ENCODE assay signal across 8 cellular contexts in the genomic region with DNA sequence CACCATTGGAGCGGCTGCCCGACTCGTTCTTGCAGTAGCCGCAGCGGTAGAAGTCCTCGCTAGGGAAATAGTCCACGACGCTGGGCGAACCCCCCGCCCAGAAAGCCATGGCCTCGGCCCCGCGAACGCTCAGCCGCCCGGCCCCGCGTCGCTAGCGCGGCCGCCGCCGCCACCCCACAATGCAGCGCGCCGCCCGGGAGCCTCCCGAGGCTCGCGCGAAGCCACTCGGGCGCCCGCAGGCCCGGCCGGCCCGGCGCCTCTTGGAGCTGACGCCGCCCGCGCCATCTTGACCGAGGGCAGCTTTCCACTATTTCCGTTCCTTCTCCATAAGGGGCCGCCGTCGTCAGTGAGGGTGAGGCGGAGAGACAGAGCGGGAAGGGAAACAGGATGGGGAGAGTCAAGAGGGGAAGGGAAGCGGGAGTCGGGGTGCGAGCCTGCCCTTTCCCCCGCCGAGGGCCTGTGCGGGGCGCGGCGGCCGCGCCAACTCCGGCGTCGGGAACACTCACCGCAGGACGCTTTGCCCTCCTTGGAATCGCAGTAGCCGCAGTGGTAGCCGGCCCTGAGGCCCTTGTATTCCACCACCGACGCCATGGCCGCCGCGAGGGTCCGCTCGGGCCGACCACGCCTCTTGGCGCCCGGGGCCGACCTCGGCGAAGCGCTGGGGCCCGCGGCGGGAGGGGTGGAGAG. TPM values are rescaled to one million over a fixed set of nuclear protein-coding genes. Genes with fewer than 3 reads are reported as not detected.
A peak's percentile ranks its signal among the peaks of the same experiment; 100 is the strongest.
DNase-seq lines count a peak whose midpoint lies in the region; ATAC-seq and TF ChIP-seq lines count a peak whose summit lies in the region.

TSS of gene ATE1 (minus strand) at position 191 of the 687 bp plus-strand sequence. CDS start at position 109, 82 bp downstream.

- H3K9me3 ChIP-seq in SU-DHL-6 (ENCODE audit: insufficient read depth, low read length), result no peaks in the 10 kb centered on the region
- no peaks in the 10 kb centered on the region for H3K9me3 ChIP-seq in thoracic aorta

- peaks cover 1% of the 10 kb centered on the region for H3K36me3 Mint-ChIP-seq in activated naive CD8-positive, alpha-beta T cell treated with anti-CD3 and anti-CD28 coated beads, Interleukin-2, amount 10 ng/mL, durations not matched to agents 7 days and 5 days
- H3K36me3 Mint-ChIP-seq in osteocyte (ENCODE audit: unreplicated experiment), result peaks cover 10% of the 10 kb centered on the region

- H3K27me3 ChIP-seq in SU-DHL-6 (ENCODE audit: low read length) (no peaks in the 10 kb centered on the region), thoracic aorta (replicated peaks; ENCODE audit: insufficient read depth) (no peaks in the 10 kb centered on the region)

- peaks cover 28% of the 10 kb centered on the region for H3K79me2 ChIP-seq in SU-DHL-6 (ENCODE audit: insufficient read depth, low read length)

- ATAC-seq in HG02588 (IDR thresholded peaks at IDR 0.05; ENCODE audit: unreplicated experiment) (peak; percentile 83), thoracic aorta (ENCODE audit: insufficient number of reproducible peaks, low FRiP score, low read depth) (peak; percentile 94)
- peak; percentile 94 for ATAC-seq in activated naive CD8-positive, alpha-beta T cell treated with anti-CD3 and anti-CD28 coated beads, Interleukin-2, amount 10 ng/mL, durations not matched to agents 7 days and 5 days (ENCODE audit: low read depth)

- H3K4me1 ChIP-seq in thoracic aorta (ENCODE audit: control insufficient read depth in 1 of 2, low read depth in 2 of 2), result peaks cover 15 to 28% of the 10 kb centered on the region in 2 donors

- peak within 1 kb of the TSS; percentile 95 for H3K27ac Mint-ChIP-seq in activated naive CD8-positive, alpha-beta T cell treated with anti-CD3 and anti-CD28 coated beads, Interleukin-2, amount 10 ng/mL, durations not matched to agents 7 days and 5 days
- peak within 1 kb of the TSS; percentile 94 for H3K27ac Mint-ChIP-seq in osteocyte (ENCODE audit: unreplicated experiment)

- DNase-seq in GM10266 (ENCODE audit: extremely low spot score) (peak; percentile 92), NCI-H1092 (lab: John Stamatoyannopoulos, UW) (peak; percentile 75), head of caudate nucleus (peak; percentile 83 to 96 (median 92)), osteocyte (ENCODE audit: extremely low spot score, unreplicated experiment) (peak; percentile 97), thoracic aorta (ENCODE audit: low spot score) (peak; percentile 73)
- DNase-seq in activated naive CD8-positive, alpha-beta T cell treated with anti-CD3 and anti-CD28 coated beads, Interleukin-2, amount 10 ng/mL, durations not matched to agents 7 days and 5 days, result peak; percentile 89

- H2AFZ ChIP-seq in SU-DHL-6 (ENCODE audit: low read depth, low read length, severe bottlenecking), result peak within 1 kb of the TSS; percentile 87

- H4K20me1 ChIP-seq in SU-DHL-6 (ENCODE audit: low read depth, low read length), result no peaks in the 10 kb centered on the region

- POLR2A ChIA-PET in activated naive CD8-positive, alpha-beta T cell treated with anti-CD3 and anti-CD28 coated beads, Interleukin-2, amount 10 ng/mL, durations not matched to agents 7 days and 5 days (lab: Charles Lee), result interaction anchor here (0.8 to 2.6 kb wide), 4 partner anchors 12 to 50 kb away, joined by 3 to 11 read pairs (median 4); no protein-coding TSS in a partner anchor

- TF ChIP-seq CTCF in GM10266 (IDR thresholded peaks at IDR 0.05; ENCODE audit: control insufficient read depth, insufficient read depth, low read depth, missing control alignments) (no peak), SU-DHL-6 (IDR thresholded peaks at IDR 0.05; ENCODE audit: insufficient read depth, low read length, poor library complexity, severe bottlenecking) (no peak), osteocyte (IDR thresholded peaks at IDR 0.05) (peak; percentile 27), thoracic aorta (IDR thresholded peaks at IDR 0.05) (no peak)

- peaks cover 7% of the 10 kb centered on the region for H3K4me1 Mint-ChIP-seq in activated naive CD8-positive, alpha-beta T cell treated with anti-CD3 and anti-CD28 coated beads, Interleukin-2, amount 10 ng/mL, durations not matched to agents 7 days and 5 days
- H3K4me1 Mint-ChIP-seq in osteocyte (ENCODE audit: unreplicated experiment), result peaks cover 26% of the 10 kb centered on the region

- H3K4me2 ChIP-seq in SU-DHL-6 (ENCODE audit: low read depth, low read length, poor library complexity, severe bottlenecking), result peak within 1 kb of the TSS; percentile 95

- H3K27ac ChIP-seq in SU-DHL-6 (ENCODE audit: low read depth, low read length), result peak within 1 kb of the TSS; percentile 53
- H3K27ac ChIP-seq in thoracic aorta, result peak within 1 kb of the TSS; percentile 93 to 96

- no peaks in the 10 kb centered on the region for H3K36me3 ChIP-seq in SU-DHL-6 (ENCODE audit: low read length)
- H3K36me3 ChIP-seq in thoracic aorta, result no peaks in the 10 kb centered on the region

- no peaks in the 10 kb centered on the region for H3K9me2 ChIP-seq in SU-DHL-6 (replicated peaks; ENCODE audit: insufficient read depth, low read length)

- no peaks in the 10 kb centered on the region for H3K9me3 Mint-ChIP-seq in activated naive CD8-positive, alpha-beta T cell treated with anti-CD3 and anti-CD28 coated beads, Interleukin-2, amount 10 ng/mL, durations not matched to agents 7 days and 5 days
- H3K9me3 Mint-ChIP-seq in osteocyte (ENCODE audit: unreplicated experiment), result no peaks in the 10 kb centered on the region

- no peaks in the 10 kb centered on the region for H3K27me3 Mint-ChIP-seq in activated naive CD8-positive, alpha-beta T cell treated with anti-CD3 and anti-CD28 coated beads, Interleukin-2, amount 10 ng/mL, durations not matched to agents 7 days and 5 days
- H3K27me3 Mint-ChIP-seq in osteocyte (ENCODE audit: unreplicated experiment), result no peaks in the 10 kb centered on the region

- intact Hi-C loops in head of caudate nucleus (cut with DNase I), result loop anchor here (2.0 kb wide), 1 partner anchor 47 kb away; the partner anchor contains the start of gene NSMCE4A

- H3K4me3 ChIP-seq in SU-DHL-6 (ENCODE audit: insufficient read depth, low read length, poor library complexity, severe bottlenecking) (peak within 1 kb of the TSS; percentile 87), thoracic aorta (peak within 1 kb of the TSS; percentile 89)

- H3K9ac ChIP-seq in SU-DHL-6 (ENCODE audit: low read length), result peak within 1 kb of the TSS; percentile 95

- peak within 1 kb of the TSS; percentile 93 for H3K4me3 Mint-ChIP-seq in activated naive CD8-positive, alpha-beta T cell treated with anti-CD3 and anti-CD28 coated beads, Interleukin-2, amount 10 ng/mL, durations not matched to agents 7 days and 5 days
- peak within 1 kb of the TSS; percentile 94 for H3K4me3 Mint-ChIP-seq in osteocyte (ENCODE audit: unreplicated experiment)

- no peaks in the 10 kb centered on the region for H3F3A ChIP-seq in SU-DHL-6 (ENCODE audit: insufficient read depth)

RNA-seq across cellular contexts. Expression of gene ATE1, which starts in this region (rescaled TPM):
- 10 to 100 TPM; 21.9 to 27.1 TPM for total RNA-seq in activated naive CD8-positive, alpha-beta T cell treated with anti-CD3 and anti-CD28 coated beads, Interleukin-2, amount 10 ng/mL, durations not matched to agents 7 days and 5 days
- total RNA-seq in osteocyte, result 29.0 and 30.6 TPM in 2 replicates
- total RNA-seq in thoracic aorta, result 10 to 100 TPM; 14.8 to 27.4 TPM

Comparison
In these comparisons a context has a peak if more than half of its experiments do, and no peak if none do; other contexts are left out.
1. Peak in every context shown above with its lines: DNase-seq, ATAC-seq, H3K4me3 ChIP-seq and H3K27ac ChIP-seq.